ENCODE assay signal across 18 cellular contexts in the genomic region with DNA sequence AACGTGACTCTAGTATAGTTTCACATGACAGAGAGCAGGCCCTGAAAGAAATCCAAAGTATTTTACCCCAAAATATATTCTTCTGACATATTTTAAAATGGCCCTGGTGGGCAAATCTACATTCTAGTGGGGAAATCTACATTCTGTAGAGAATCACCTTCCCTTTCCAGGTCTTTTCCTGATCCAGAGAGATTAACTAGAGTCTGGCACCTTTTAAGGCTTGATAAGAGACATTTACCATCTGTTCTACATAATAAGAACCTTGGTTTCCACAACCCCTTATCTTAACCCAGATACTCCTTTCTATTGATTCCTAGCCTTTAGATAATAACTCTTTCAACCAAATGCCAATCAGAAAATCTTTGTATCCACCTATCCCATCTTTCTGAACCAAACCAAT. TPM values are rescaled to one million over a fixed set of nuclear protein-coding genes. Genes with fewer than 3 reads are reported as not detected.
DNase-seq lines count a peak whose midpoint lies in the region; TF ChIP-seq lines count a peak whose summit lies in the region.
"Had no signal": no experiment of that assay in that cellular context is flagged by ENCODE, and none has a peak within 500 bp of the region (broad histone marks: within the 10 kb centered on the region; RNA-seq: fewer than 3 reads in every experiment).

No MANE protein-coding gene starts in this region.

- H3K4me3 Mint-ChIP-seq in type B pancreatic cell, result no peak overlapping the region
- H3K4me3 Mint-ChIP-seq: B cell; CD4-positive, alpha-beta T cell; H9 had no signal

- intact Hi-C loops in A673 (cut with micrococcal nuclease; ENCODE audit: unreplicated experiment), result loop anchor here (5.0 kb wide), 1 partner anchor 565 kb away; no protein-coding TSS in a partner anchor

- POLR2A ChIA-PET in A673 (lab: Charles Lee; ENCODE audit: low non-redundant PET), result no interaction called here

- no CpG with 5 or more reads among the region's 1 CpG for WGBS in mesendoderm (ENCODE audit: extremely low coverage, insufficient coverage, low lambda C conversion rate)

- no peak overlapping the region for H3K4ac ChIP-seq in mesendoderm (ENCODE audit: low read depth, low read length)

- H3K18ac ChIP-seq in mesendoderm (ENCODE audit: low read length), result no peak overlapping the region

- CTCF ChIA-PET in A673 (lab: Charles Lee), result no interaction called here

- no peaks in the 10 kb centered on the region for H3K9me3 Mint-ChIP-seq in type B pancreatic cell
- H3K9me3 Mint-ChIP-seq: CD4-positive, alpha-beta T cell; H9 had no signal

- no peaks in the 10 kb centered on the region for H3K79me1 ChIP-seq in mesendoderm (ENCODE audit: low read length)

- H3K27me3 ChIP-seq in HUES6 (ENCODE audit: control insufficient read depth, insufficient read depth, low read length), result no peaks in the 10 kb centered on the region
- H3K27me3 ChIP-seq in mesendoderm (ENCODE audit: insufficient read depth, low read length, poor library complexity), result no peaks in the 10 kb centered on the region
- no peaks in the 10 kb centered on the region for H3K27me3 ChIP-seq in A673 (replicated peaks; ENCODE audit: insufficient read depth, low read depth, low read length, poor library complexity)

- H4K5ac ChIP-seq in mesendoderm (ENCODE audit: low read length), result no peak overlapping the region

- no peak overlapping the region for H4K8ac ChIP-seq in mesendoderm (ENCODE audit: low read depth, low read length)

- no TSS peak for BruUV-seq in A673 (replicated peaks; lab: Mats Ljungman, UMichigan)

- no peak overlapping the region for H2BK15ac ChIP-seq in mesendoderm (replicated peaks; ENCODE audit: low read depth)

- peak overlapping the region; percentile 14 for H3K4me2 ChIP-seq in mesendoderm (ENCODE audit: low read length)

- peak overlapping the region; percentile 80 for H3K56ac ChIP-seq in mesendoderm (ENCODE audit: low read length)

- H3K4me1 Mint-ChIP-seq in type B pancreatic cell (ENCODE audit: unreplicated experiment), result peaks cover 38% of the 10 kb centered on the region
- H3K4me1 Mint-ChIP-seq: B cell had no signal

- H3K27ac Mint-ChIP-seq in type B pancreatic cell, result no peak overlapping the region
- H3K27ac Mint-ChIP-seq: B cell; CD4-positive, alpha-beta T cell had no signal

- H3K4me3 ChIP-seq in HUES6 (ENCODE audit: low read depth, low read length) (no peak overlapping the region), mesendoderm (ENCODE audit: low read length) (no peak overlapping the region), A673 (ENCODE audit: low read depth, low read length, poor library complexity, severe bottlenecking) (no peak overlapping the region)
- H3K4me3 ChIP-seq: GM23248, K562 had no signal

- H3K79me2 ChIP-seq in mesendoderm (ENCODE audit: control insufficient read depth, insufficient read depth, low read length), result no peaks in the 10 kb centered on the region

- H3K4me1 ChIP-seq in HUES6 (ENCODE audit: control insufficient read depth, insufficient read depth, low read length) (peaks cover 48% of the 10 kb centered on the region), mesendoderm (ENCODE audit: control insufficient read depth, low read depth, low read length) (peaks cover 8% of the 10 kb centered on the region), A673 (ENCODE audit: insufficient read depth, low read length, poor library complexity, severe bottlenecking) (no peaks in the 10 kb centered on the region)

- no peak overlapping the region for H2BK120ac ChIP-seq in mesendoderm (ENCODE audit: low read depth, low read length)

- H3K9me3 ChIP-seq in HUES6 (ENCODE audit: control insufficient read depth, insufficient read depth, low read depth, low read length), result no peaks in the 10 kb centered on the region
- H3K9me3 ChIP-seq in A673 (ENCODE audit: low read depth, low read length, poor library complexity, severe bottlenecking), result no peaks in the 10 kb centered on the region

- H3K27ac ChIP-seq in HUES6 (ENCODE audit: low read depth, low read length), result peak overlapping the region; percentile 34; the same call in 1 of the 2 replicates
- H3K27ac ChIP-seq in mesendoderm (ENCODE audit: low read depth, low read length), result peak overlapping the region; percentile 77
- H3K27ac ChIP-seq in A673 (ENCODE audit: low read depth, low read length, poor library complexity, severe bottlenecking), result no peak overlapping the region
- H3K27ac ChIP-seq: GM23248 had no signal

- H2BK5ac ChIP-seq in mesendoderm (ENCODE audit: low read length), result peak overlapping the region; percentile 80

- DNase-seq in DMS 273 (lab: John Stamatoyannopoulos, UW; ENCODE audit: unreplicated experiment), result peak; percentile 69
- peak; percentile 59 for DNase-seq in NCI-H82 treated with DMSO at 0.1 percent for 48 hours (lab: John Stamatoyannopoulos, UW; ENCODE audit: unreplicated experiment)
- peak; percentile 95 for DNase-seq in mesendoderm
- DNase-seq in NCI-H69 (lab: John Stamatoyannopoulos, UW), result no peak
- DNase-seq in A673 (ENCODE audit: low spot score), result no peak
- DNase-seq in type B pancreatic cell (ENCODE audit: extremely low spot score, unreplicated experiment), result no peak
- DNase-seq: C1 segment of cervical spinal cord; Calu3; CD4-positive, alpha-beta T cell; DND-41; GDM1; GM23248; H9 had no signal

- H3K9ac ChIP-seq in HUES6 (ENCODE audit: low read length), result no peak overlapping the region
- H3K9ac ChIP-seq in mesendoderm (ENCODE audit: low read length), result no peak overlapping the region
- H3K9ac ChIP-seq: GM23248 had no signal

- no peak overlapping the region for H3K23ac ChIP-seq in mesendoderm (ENCODE audit: low read length)

- no peaks in the 10 kb centered on the region for H3K36me3 Mint-ChIP-seq in type B pancreatic cell

- H3K36me3 ChIP-seq in HUES6 (ENCODE audit: control insufficient read depth, insufficient read depth, low read length), result no peaks in the 10 kb centered on the region
- no peaks in the 10 kb centered on the region for H3K36me3 ChIP-seq in mesendoderm (ENCODE audit: control insufficient read depth, insufficient read depth, low read length)
- no peaks in the 10 kb centered on the region for H3K36me3 ChIP-seq in A673 (ENCODE audit: insufficient read depth, low read length, poor library complexity, severe bottlenecking)

- H3K27me3 Mint-ChIP-seq in type B pancreatic cell, result no peaks in the 10 kb centered on the region
- H3K27me3 Mint-ChIP-seq: CD4-positive, alpha-beta T cell had no signal

- TF ChIP-seq CTCF in A673 (conservative IDR thresholded peaks at IDR 0.05; ENCODE audit: low read depth, low read length) (no peak), type B pancreatic cell (conservative IDR thresholded peaks at IDR 0.05) (no peak)

- H2AK5ac ChIP-seq in mesendoderm (ENCODE audit: low read length), result no peak overlapping the region

RNA-seq across cellular contexts. Expression of a gene that starts 17.0 kb away (rescaled TPM):
- polyA plus RNA-seq in mesendoderm (2013, experiment 1 of 2), result 489 TPM
- polyA plus RNA-seq in mesendoderm (2013, experiment 2 of 2), result 482 TPM
- total RNA-seq in A673 (2021) (not detected in 2 replicates), type B pancreatic cell (ENCODE audit: low replicate concordance) (2.9 and 6.2 TPM in 2 replicates)
- total RNA-seq: A172, B cell, Calu3, HT1080 had no signal
- polyA plus RNA-seq: K562 had no signal

Comparison
In these comparisons a context has a peak if more than half of its experiments do, and no peak if none do; other contexts are left out.
1. DNase-seq: peak in DMS 273 (single experiment), NCI-H82 treated with DMSO at 0.1 percent for 48 hours (single experiment) and mesendoderm (single experiment); none in NCI-H69 (single experiment), A673 (single experiment) and type B pancreatic cell (single experiment).